13 cellular contexts compared by ENCODE assay signal in the genomic region with DNA sequence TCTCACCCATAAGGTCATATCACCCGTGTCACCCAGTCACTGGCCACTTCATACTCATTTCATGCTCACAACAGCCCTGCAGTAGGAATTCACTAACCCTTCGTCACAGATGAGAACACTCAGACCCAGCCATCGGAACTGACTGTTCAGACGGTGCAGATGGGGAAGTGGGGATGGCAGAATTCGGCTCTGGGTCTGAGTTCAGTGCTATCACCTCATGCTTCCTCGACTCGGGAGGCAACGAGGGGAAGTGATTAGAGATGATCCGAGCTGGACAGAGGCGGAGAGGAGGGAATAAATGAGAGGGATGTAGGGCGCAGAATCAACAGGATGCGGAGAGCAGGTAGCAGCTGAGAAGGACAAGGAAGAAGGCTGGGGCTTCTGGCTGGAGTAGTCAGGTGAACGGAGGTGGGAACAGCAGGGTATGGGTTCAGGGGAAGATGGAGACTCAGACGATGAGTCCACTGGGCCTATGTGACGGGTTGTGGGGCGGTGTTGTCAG. TPM values are rescaled to one million over a fixed set of nuclear protein-coding genes. Genes with fewer than 3 reads are reported as not detected.
DNase-seq lines count a peak whose midpoint lies in the region; ATAC-seq, FAIRE-seq and TF ChIP-seq lines count a peak whose summit lies in the region.
"Had no signal": no experiment of that assay in that cellular context is flagged by ENCODE, and none has a peak within 500 bp of the region (broad histone marks: within the 10 kb centered on the region; RNA-seq: fewer than 3 reads in every experiment).

No MANE protein-coding gene starts in this region.

- DNase-seq in A549 (ENCODE audit: low read depth in 1 of 2, low spot score in 1 of 2), result no peak
- peak; percentile 50 for DNase-seq in GM12891 (ENCODE audit: insufficient read length, low spot score)
- DNase-seq in NOMO-1 treated with DMSO at 0.1 percent for 48 hours (lab: John Stamatoyannopoulos, UW; ENCODE audit: unreplicated experiment), result peak; percentile 33
- no peak for DNase-seq in effector memory CD8-positive, alpha-beta T cell
- DNase-seq in GM19238 (ENCODE audit: insufficient read length, low spot score), result no peak
- DNase-seq in D721Med (ENCODE audit: insufficient read length, low spot score), result no peak
- DNase-seq: left cardiac atrium, NCI-H187 treated with DMSO at 0.1 percent for 48 hours, SIG-M5 had no signal

- H3K36me3 Mint-ChIP-seq in effector memory CD8-positive, alpha-beta T cell (ENCODE audit: insufficient read depth), result peaks cover 5% of the 10 kb centered on the region

- no peak for TF ChIP-seq RAD21 in A549 (conservative IDR thresholded peaks at IDR 0.05 in 1 of 2, IDR thresholded peaks at IDR 0.05 in 1 of 2)

- ATAC-seq in A549 (peak in 1 of 2 experiments; percentile 37; a peak in 3 of 6 replicates), HG03378 (IDR thresholded peaks at IDR 0.05; ENCODE audit: unreplicated experiment) (no peak), HG02763 (IDR thresholded peaks at IDR 0.05; ENCODE audit: unreplicated experiment) (no peak)
- ATAC-seq in effector memory CD8-positive, alpha-beta T cell (replicated peaks), result no peak

- FAIRE-seq in A549 (lab: Jason Lieb, UNC) (no peak), GM12891 (lab: Jason Lieb, UNC) (no peak), D721Med (lab: Jason Lieb, UNC) (no peak)

- peak overlapping the region; percentile 22 to 30; a peak in 2 of 6 replicates for H3K27ac ChIP-seq in A549

- POLR2A ChIA-PET in A549 (lab: Yijun Ruan, JAX), result no interaction called here

- H3K9me3 Mint-ChIP-seq in effector memory CD8-positive, alpha-beta T cell, result no peaks in the 10 kb centered on the region

- peaks cover 0 to 7% of the 10 kb centered on the region in 2 donors for H3K4me1 Mint-ChIP-seq in effector memory CD8-positive, alpha-beta T cell (ENCODE audit: low read depth in 2 of 2)

- CTCF ChIA-PET in A549 (lab: Yijun Ruan, JAX), result interaction anchor here (0.6 to 7.9 kb wide), 14 partner anchors 9 to 526 kb away, joined by 3 to 72 read pairs (median 4); no protein-coding TSS in a partner anchor

- H3K4me3 ChIP-seq in A549, result no peak overlapping the region
- H3K4me3 ChIP-seq: HAP-1 had no signal

- WGBS in A549 (ENCODE audit: missing lambda C conversion rate), result 69% methylated on average over 16 of the region's 16 CpGs

- H3K27me3 Mint-ChIP-seq in effector memory CD8-positive, alpha-beta T cell, result peaks cover 57 to 84% of the 10 kb centered on the region in 2 donors

- peaks cover 28% of the 10 kb centered on the region for H3K4me1 ChIP-seq in A549
- H3K4me1 ChIP-seq: HAP-1 had no signal

- no peak for TF ChIP-seq POLR2A in A549 (IDR thresholded peaks at IDR 0.05; ENCODE audit: low read length)
- TF ChIP-seq POLR2A in GM12891 (IDR thresholded peaks at IDR 0.05; ENCODE audit: low read depth, low read length), result no peak

- H3K9me3 ChIP-seq in A549, result no peaks in the 10 kb centered on the region
- H3K9me3 ChIP-seq: HAP-1 had no signal

- H3K4me3 Mint-ChIP-seq in effector memory CD8-positive, alpha-beta T cell, result peak overlapping the region; percentile 33 to 48

- H3K27ac Mint-ChIP-seq in effector memory CD8-positive, alpha-beta T cell, result no peak overlapping the region

- H3K4me2 ChIP-seq in A549, result peak overlapping the region; percentile 43; the same call in 2 of the 3 replicates

- TF ChIP-seq CTCF in A549 (IDR thresholded peaks at IDR 0.05) (no peak), D721Med (IDR thresholded peaks at IDR 0.05; ENCODE audit: insufficient read depth, missing control alignments) (no peak)

- TF ChIP-seq EP300 in A549 (IDR thresholded peaks at IDR 0.05), result no peak

TF ChIP-seq in A549, 52 proteins besides CTCF, POLR2A, EP300 and RAD21:
- TF ChIP-seq CEBPB (IDR thresholded peaks at IDR 0.05) (no peak), MAZ (IDR thresholded peaks at IDR 0.05; ENCODE audit: borderline replicate concordance, low read depth, low read length) (no peak), POLR2AphosphoS2 (conservative IDR thresholded peaks at IDR 0.05; ENCODE audit: low read length) (no peak), HOXB13 (CRISPR knock-in tag; IDR thresholded peaks at IDR 0.05; ENCODE audit: low read depth) (no peak), RARB (CRISPR knock-in tag; IDR thresholded peaks at IDR 0.05) (no peak), TP53 (CRISPR knock-in tag; IDR thresholded peaks at IDR 0.05) (no peak), FOSL2 (IDR thresholded peaks at IDR 0.05) (no peak), FOSL2 (CRISPR knock-in tag; IDR thresholded peaks at IDR 0.05) (no peak), BHLHE40 (IDR thresholded peaks at IDR 0.05; ENCODE audit: low read depth, low read length) (no peak), FOXS1 (CRISPR knock-in tag; IDR thresholded peaks at IDR 0.05) (no peak), RNF2 (IDR thresholded peaks at IDR 0.05; ENCODE audit: borderline replicate concordance, low read depth) (no peak), CHD2 (IDR thresholded peaks at IDR 0.05; ENCODE audit: low read length, partially characterized antibody) (no peak)
- TF ChIP-seq, protein P1, sequence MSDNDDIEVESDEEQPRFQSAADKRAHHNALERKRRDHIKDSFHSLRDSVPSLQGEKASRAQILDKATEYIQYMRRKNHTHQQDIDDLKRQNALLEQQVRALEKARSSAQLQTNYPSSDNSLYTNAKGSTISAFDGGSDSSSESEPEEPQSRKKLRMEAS (IDR thresholded peaks at IDR 0.05), result no peak

TF ChIP-seq in GM12891, 5 proteins besides CTCF, POLR2A, EP300 and RAD21:
- TF ChIP-seq TAF1 (IDR thresholded peaks at IDR 0.05; ENCODE audit: low read depth, low read length) (no peak), SPI1 (IDR thresholded peaks at IDR 0.05; ENCODE audit: low read depth, low read length) (peak; percentile 86), POU2F2 (IDR thresholded peaks at IDR 0.05; ENCODE audit: low read depth, low read length) (no peak), POLR2AphosphoS5 (IDR thresholded peaks at IDR 0.05; ENCODE audit: low read depth, low read length) (no peak), PAX5 (IDR thresholded peaks at IDR 0.05; ENCODE audit: insufficient read depth, low read length, severe bottlenecking) (peak; percentile 58)

RNA-seq across cellular contexts. Expression of a gene that starts 4.7 kb away (rescaled TPM):
- polyA plus RNA-seq in A549 (2011; rRNA removed), result 0.04 and 0.11 TPM in 2 replicates
- 0.04 TPM in 1 of 2 replicates, not detected in the other for polyA plus RNA-seq in A549 (2012; cell fraction: cytosol; rRNA removed)
- 0.04 and 0.05 TPM in 2 replicates for polyA plus RNA-seq in A549 (2012; cell fraction: nucleus; rRNA removed)
- polyA plus RNA-seq in A549 (2017; fragmentation: RNase III; extraction: RNeasy Plus Mini Kit Qiagen cat#74134 plus additional on column Dnase treatment), result 0.04 to 0.05 TPM in 2 of 3 replicates, not detected in the other
- polyA minus RNA-seq in A549 (2011; rRNA and poly(A)+ RNA removed), result 0.15 TPM in 1 of 2 replicates, not detected in the other
- polyA plus RNA-seq in GM12891 (2012; ENCODE audit: low read depth, missing spikeins), result not detected
- polyA plus RNA-seq: BJ had no signal

RNA-seq across cellular contexts. Expression of a gene that starts 27.9 kb away (rescaled TPM):
- polyA plus RNA-seq in A549 (2011; rRNA removed) (12.9 and 16.6 TPM in 2 replicates), A549 (2017; fragmentation: RNase III; extraction: RNeasy Plus Mini Kit Qiagen cat#74134 plus additional on column Dnase treatment) (6.8 to 9.4 TPM (median 8.9 TPM) in 3 replicates)
- 4.6 and 6.4 TPM in 2 replicates for polyA plus RNA-seq in A549 (2012; cell fraction: cytosol; rRNA removed)
- 11.6 and 12.2 TPM in 2 replicates for polyA plus RNA-seq in A549 (2012; cell fraction: nucleus; rRNA removed)
- polyA minus RNA-seq in A549 (2011; rRNA and poly(A)+ RNA removed), result 18.2 and 19.7 TPM in 2 replicates
- polyA plus RNA-seq in GM12891 (2012; ENCODE audit: low read depth, missing spikeins), result 0.12 TPM

Comparison
In these comparisons a context has a peak if more than half of its experiments do, and no peak if none do; other contexts are left out.
1. DNase-seq: peak in GM12891 (single experiment) and NOMO-1 treated with DMSO at 0.1 percent for 48 hours (single experiment); none in A549 (0 of 2), effector memory CD8-positive, alpha-beta T cell (0 of 3), GM19238 (single experiment) and D721Med (single experiment).